In the genomic region with DNA sequence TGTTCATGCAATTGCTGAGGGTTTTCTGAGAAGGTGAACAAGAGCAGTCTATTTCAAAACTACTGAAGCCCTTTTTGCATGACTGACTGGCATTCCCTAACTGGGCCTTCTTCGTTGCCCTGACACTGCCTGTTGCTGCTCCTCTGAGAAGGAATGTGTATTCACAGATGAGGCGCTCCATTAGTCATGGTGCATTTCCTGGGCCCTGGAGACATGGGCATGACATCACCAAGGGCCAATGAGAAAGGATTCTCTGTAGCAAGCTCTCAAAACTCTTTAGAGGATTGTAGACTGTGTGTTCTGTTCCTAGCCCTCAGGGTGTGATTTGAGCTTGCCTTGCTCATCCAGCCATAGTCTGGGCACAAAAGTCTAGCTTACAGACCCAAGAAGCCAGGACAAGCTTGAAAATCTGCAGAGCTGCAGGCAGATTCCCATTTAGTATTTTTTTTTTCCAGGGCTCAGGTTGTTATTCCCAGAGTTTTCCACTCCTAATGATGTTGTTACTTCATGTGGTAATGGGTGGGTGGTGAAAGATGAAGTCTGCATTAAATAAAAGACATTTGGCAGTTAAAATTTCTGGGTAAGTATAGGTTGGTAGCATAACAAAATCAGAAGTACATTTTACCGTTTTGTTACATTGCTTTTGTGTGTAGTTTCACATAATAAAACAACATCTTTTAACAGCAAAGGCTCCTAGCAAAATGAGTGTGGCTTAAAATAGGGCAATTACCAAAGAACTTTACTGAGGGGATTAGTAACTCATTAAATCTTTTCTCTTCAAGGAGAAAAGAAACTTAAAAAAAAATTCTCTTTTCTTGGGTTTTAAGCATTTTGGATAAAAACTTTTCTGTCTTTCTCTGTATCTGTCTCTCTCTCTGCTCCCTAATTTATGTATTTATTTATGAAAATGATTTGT, we compare ENCODE assay signal across 8 cellular contexts.
DNase-seq lines count a peak whose midpoint lies in the region; ATAC-seq lines count a peak whose summit lies in the region.

No MANE protein-coding gene starts in this region.

- H3K36me3 ChIP-seq in ACC112 (ENCODE audit: insufficient read depth, low read length) (no peaks in the 10 kb centered on the region), SK-N-MC (ENCODE audit: insufficient read depth, low read length) (peaks cover 6% of the 10 kb centered on the region; the same call in 1 of the 2 replicates), Karpas-422 (ENCODE audit: insufficient read depth, low read length) (no peaks in the 10 kb centered on the region)

- H3K4me3 ChIP-seq in ACC112 (ENCODE audit: low read depth, low read length) (no peak overlapping the region), SK-N-MC (peak overlapping the region; percentile 74), Karpas-422 (ENCODE audit: low read length) (no peak overlapping the region)

- H2AFZ ChIP-seq in ACC112 (ENCODE audit: low read length, unreplicated experiment) (no peak overlapping the region), Karpas-422 (ENCODE audit: low read length) (no peak overlapping the region)

- DNase-seq in GOT3 (lab: John Stamatoyannopoulos, UW) (peak; percentile 15), SK-N-MC (ENCODE audit: low read depth, low spot score) (peak; percentile 100), fibroblast of the conjunctiva (ENCODE audit: low read depth) (peak; percentile 93), occipital lobe (lab: John Stamatoyannopoulos, UW) (peak; percentile 29), Karpas-422 (no peak)

- H4K20me1 ChIP-seq in Karpas-422 (ENCODE audit: insufficient read depth, low read depth, low read length) = peaks cover 49% of the 10 kb centered on the region

- H3K9ac ChIP-seq in SK-N-MC (ENCODE audit: insufficient read length) (peak overlapping the region; percentile 83), Karpas-422 (ENCODE audit: low read length) (no peak overlapping the region)

- ATAC-seq in HG02763 (IDR thresholded peaks at IDR 0.05; ENCODE audit: unreplicated experiment) = no peak
- ATAC-seq in HG03378 (IDR thresholded peaks at IDR 0.05; ENCODE audit: unreplicated experiment) = no peak

- no peak overlapping the region for H3K4me2 ChIP-seq in Karpas-422 (ENCODE audit: low read depth, low read length, poor library complexity, severe bottlenecking)

- H3K27me3 ChIP-seq in ACC112 (ENCODE audit: insufficient read depth, low read length) = no peaks in the 10 kb centered on the region
- no peaks in the 10 kb centered on the region for H3K27me3 ChIP-seq in Karpas-422 (ENCODE audit: low read length)

- no peaks in the 10 kb centered on the region; the same call in 1 of the 2 replicates for H3K9me2 ChIP-seq in Karpas-422 (replicated peaks; ENCODE audit: insufficient read depth, low read length)

- H3K79me2 ChIP-seq in ACC112 (ENCODE audit: control insufficient read depth, insufficient read depth, low read length, unreplicated experiment) (no peaks in the 10 kb centered on the region), Karpas-422 (ENCODE audit: low read length) (no peaks in the 10 kb centered on the region)

- H3K4me1 ChIP-seq in ACC112 (ENCODE audit: control insufficient read depth, insufficient read depth, low read length, unreplicated experiment) (peaks cover 53% of the 10 kb centered on the region), Karpas-422 (ENCODE audit: low read length) (no peaks in the 10 kb centered on the region)

- H3K27ac ChIP-seq in ACC112 (ENCODE audit: low read depth, low read length) = peak overlapping the region; percentile 99
- H3K27ac ChIP-seq in SK-N-MC = peak overlapping the region; percentile 99
- no peak overlapping the region for H3K27ac ChIP-seq in Karpas-422 (ENCODE audit: low read length)

- H3K9me3 ChIP-seq in SK-N-MC (ENCODE audit: low read depth, low read length) = no peaks in the 10 kb centered on the region; the same call in 1 of the 2 replicates
- no peaks in the 10 kb centered on the region for H3K9me3 ChIP-seq in Karpas-422 (ENCODE audit: low read length)
